Comparison of ENCODE assay signal across 24 cellular contexts in genomic region chr1:180939706-180940094, GRCh38. TPM values are rescaled to one million over a fixed set of nuclear protein-coding genes. Genes with fewer than 3 reads are reported as not detected.
DNase-seq lines count a peak whose midpoint lies in the region; ATAC-seq, FAIRE-seq and TF ChIP-seq lines count a peak whose summit lies in the region.
"Had no signal": no experiment of that assay in that cellular context is flagged by ENCODE, and none has a peak within 500 bp of the region (broad histone marks: within the 10 kb centered on the region; RNA-seq: fewer than 3 reads in every experiment).

No MANE protein-coding gene starts in this region.

- H3K27me3 ChIP-seq in BLaER1, result no peaks in the 10 kb centered on the region
- H3K27me3 ChIP-seq in DND-41 (ENCODE audit: insufficient read depth, low read length, poor library complexity), result no peaks in the 10 kb centered on the region
- peaks cover 3 to 4% of the 10 kb centered on the region in 2 experiments; a peak in 1 of 5 replicates for H3K27me3 ChIP-seq in K562 (ENCODE audit: control insufficient read depth in 2 of 2, insufficient read depth in 2 of 2, low read length in 2 of 2)
- no peaks in the 10 kb centered on the region for H3K27me3 ChIP-seq in uterus
- H3K27me3 ChIP-seq: BE2C, MG63, SJCRH30 had no signal

- H3K79me2 ChIP-seq in DND-41 (ENCODE audit: insufficient read depth, low read length) (no peaks in the 10 kb centered on the region), K562 (ENCODE audit: control insufficient read depth, insufficient read depth, low read length) (no peaks in the 10 kb centered on the region)

- H3K27ac Mint-ChIP-seq in neural crest cell (ENCODE audit: unreplicated experiment), result no peak overlapping the region
- H3K27ac Mint-ChIP-seq: CD4-positive, CD25-positive, alpha-beta regulatory T cell had no signal

- 0 out of 2 replicates have a peak overlapping the region, but pooled peaks have one; percentile 2 for H3K27ac ChIP-seq in BLaER1
- no peak overlapping the region for H3K27ac ChIP-seq in DND-41 (ENCODE audit: low read length)
- no peak overlapping the region for H3K27ac ChIP-seq in K562 (ENCODE audit: extremely low read depth, low read depth, low read length)
- H3K27ac ChIP-seq in uterus, result no peak overlapping the region
- H3K27ac ChIP-seq: 22Rv1, SJCRH30 had no signal

- H3K9me3 Mint-ChIP-seq in neural crest cell, result no peaks in the 10 kb centered on the region

- no peak overlapping the region for H3K9ac ChIP-seq in BLaER1
- no peak overlapping the region for H3K9ac ChIP-seq in DND-41 (ENCODE audit: low read depth, low read length)
- no peak overlapping the region for H3K9ac ChIP-seq in K562 (ENCODE audit: insufficient read depth in 1 of 2, low read depth in 2 of 2, low read length in 2 of 2)

- no peaks in the 10 kb centered on the region for H3K36me3 Mint-ChIP-seq in neural crest cell (ENCODE audit: low read depth)

- WGBS in K562 (ENCODE audit: insufficient coverage, low coverage, missing lambda C conversion rate), result 7% methylated on average over 3 of the region's 3 CpGs

- TF ChIP-seq POLR2A in K562 (conservative IDR thresholded peaks at IDR 0.05) (no peak), uterus (IDR thresholded peaks at IDR 0.05) (no peak)

- H3K9me3 ChIP-seq in BLaER1 (no peaks in the 10 kb centered on the region), DND-41 (ENCODE audit: insufficient read depth, low read length, severe bottlenecking) (no peaks in the 10 kb centered on the region), K562 (replicated peaks; ENCODE audit: control insufficient read depth, insufficient read depth, low read depth, low read length) (no peaks in the 10 kb centered on the region), uterus (no peaks in the 10 kb centered on the region)
- H3K9me3 ChIP-seq: BE2C, MG63, SJCRH30 had no signal

- TF ChIP-seq RAD21 in K562 (CRISPR knock-in tag; conservative IDR thresholded peaks at IDR 0.05 in 1 of 2, IDR thresholded peaks at IDR 0.05 in 1 of 2), result no peak

- no peaks in the 10 kb centered on the region for H3K27me3 Mint-ChIP-seq in neural crest cell (ENCODE audit: low read depth)

- DNase-seq in DND-41 (peak; percentile 32), K562 (ENCODE audit: extremely low read depth in 1 of 4, low spot score in 3 of 4) (no peak), neural crest cell (ENCODE audit: low read depth, low spot score) (no peak), uterus (no peak), ACHN (no peak), germinal center (ENCODE audit: low spot score) (no peak)
- DNase-seq: BE2C; CD4-positive, CD25-positive, alpha-beta regulatory T cell; KBM-7; MG63; NCI-H1694; NCI-H2081; NCI-H2227 treated with DMSO at 0.1 percent for 48 hours; NCI-H510A; NCI-H748 treated with DMSO at 0.1 percent for 48 hours; SJCRH30 had no signal

- H4K20me1 ChIP-seq in BLaER1, result no peaks in the 10 kb centered on the region
- no peaks in the 10 kb centered on the region for H4K20me1 ChIP-seq in DND-41 (ENCODE audit: insufficient read depth, low read length)
- H4K20me1 ChIP-seq in K562 (replicated peaks; ENCODE audit: control insufficient read depth, insufficient read depth, low read length), result no peaks in the 10 kb centered on the region

- H3K36me3 ChIP-seq in BLaER1, result 0 out of 2 replicates have a peak, but pooled peaks cover 3% of the 10 kb centered on the region
- peaks cover 4% of the 10 kb centered on the region; the same call in 1 of the 2 replicates for H3K36me3 ChIP-seq in DND-41 (ENCODE audit: insufficient read depth, low read length)
- no peaks in the 10 kb centered on the region for H3K36me3 ChIP-seq in K562 (ENCODE audit: control insufficient read depth, insufficient read depth, low read length)
- H3K36me3 ChIP-seq in uterus, result no peaks in the 10 kb centered on the region

- TF ChIP-seq CTCF in DND-41 (IDR thresholded peaks at IDR 0.05; ENCODE audit: borderline replicate concordance, extremely low read depth, low read length, poor library complexity, severe bottlenecking) (no peak), K562 (IDR thresholded peaks at IDR 0.05 in 2 of 3, conservative IDR thresholded peaks at IDR 0.05 in 1 of 3; ENCODE audit: insufficient read depth in 2 of 3, low read depth in 1 of 3, low read length in 3 of 3) (no peak), neural crest cell (conservative IDR thresholded peaks at IDR 0.05) (no peak), uterus (IDR thresholded peaks at IDR 0.05) (no peak)

- H2AFZ ChIP-seq in DND-41 (ENCODE audit: low read depth, low read length) (no peak overlapping the region), K562 (ENCODE audit: low read depth, low read length) (no peak overlapping the region)

- H3K4me2 ChIP-seq in BLaER1, result peak overlapping the region; percentile 92
- no peak overlapping the region for H3K4me2 ChIP-seq in DND-41 (ENCODE audit: insufficient read depth, low read length)
- H3K4me2 ChIP-seq in K562 (ENCODE audit: insufficient read depth, low read length), result no peak overlapping the region

- H3K4me3 Mint-ChIP-seq in neural crest cell, result peak overlapping the region; percentile 33
- H3K4me3 Mint-ChIP-seq: CD4-positive, CD25-positive, alpha-beta regulatory T cell had no signal

- in situ Hi-C loops in K562 (cut with MboI) (no loop called here), ACHN (cut with HindIII; ENCODE audit: low pct_ligation_motif_present, low pct_unique_long_range_greater_than_20kb, low sequenced_read_pairs) (no loop called here)

- no peak for TF ChIP-seq EP300 in K562 (IDR thresholded peaks at IDR 0.05; ENCODE audit: low read length)

- H3K4me1 ChIP-seq in BLaER1 (peaks cover 73% of the 10 kb centered on the region), DND-41 (ENCODE audit: insufficient read depth, low read length) (peaks cover 24% of the 10 kb centered on the region), K562 (replicated peaks in 1 of 2; ENCODE audit: control insufficient read depth in 2 of 2, insufficient read depth in 2 of 2, low read length in 2 of 2) (peaks cover 3 to 38% of the 10 kb centered on the region in 2 experiments; a peak in 3 of 5 replicates), uterus (no peaks in the 10 kb centered on the region)
- H3K4me1 ChIP-seq: BE2C, SJCRH30 had no signal

- FAIRE-seq in K562 (lab: Jason Lieb, UNC), result no peak
- FAIRE-seq: GM19239, H54, HTR-8/SVneo had no signal

- H3K4me3 ChIP-seq in BLaER1 (no peak overlapping the region), DND-41 (ENCODE audit: low read depth in 1 of 2, low read length in 2 of 2) (no peak overlapping the region), K562 (no peak overlapping the region), uterus (no peak overlapping the region)
- H3K4me3 ChIP-seq: MG63, SJCRH30 had no signal

- POLR2A ChIA-PET in K562 (lab: Yijun Ruan, JAX), result interaction anchor here (0.6 to 0.9 kb wide), 2 partner anchors 27 to 94 kb away, joined by 3 to 4 read pairs; no protein-coding TSS in a partner anchor

- BruUV-seq in K562 (replicated peaks; lab: Mats Ljungman, UMichigan), result no TSS peak

- ATAC-seq in DND-41 (ENCODE audit: insufficient read depth, low read depth), result peak; percentile 24; the same call in 1 of the 3 replicates
- ATAC-seq in K562, result no peak
- no peak for ATAC-seq in GM19455 (IDR thresholded peaks at IDR 0.05; ENCODE audit: unreplicated experiment)
- ATAC-seq: Right ventricle myocardium inferior, SK-N-SH treated with all-trans-retinoic acid at 6 μM for 48 hours had no signal

- peaks cover under 1% of the 10 kb centered on the region for H3K4me1 Mint-ChIP-seq in neural crest cell
- H3K4me1 Mint-ChIP-seq: CD4-positive, CD25-positive, alpha-beta regulatory T cell had no signal

- intact Hi-C loops in K562 (cut with micrococcal nuclease), result no loop called here
- intact Hi-C loops in uterus (cut with DNase I; ENCODE audit: low total_unique reads), result no loop called here

- CTCF ChIA-PET in K562 (lab: Yijun Ruan, JAX; ENCODE audit: low intra/inter-chr PET ratio), result no interaction called here

- no peaks in the 10 kb centered on the region for H3K9me1 ChIP-seq in K562 (ENCODE audit: control insufficient read depth, insufficient read depth, low read length)

TF ChIP-seq in K562, 482 proteins besides CTCF, POLR2A, EP300 and RAD21 (continues in another document):
- TF ChIP-seq KAT7 (CRISPR knock-in tag; IDR thresholded peaks at IDR 0.05; ENCODE audit: borderline replicate concordance), result no peak

RNA-seq across cellular contexts. Expression of gene KIAA1614, which starts 27.0 kb away (rescaled TPM):
- total RNA-seq in K562 (2011; cell fraction: chromatin; rRNA removed; ENCODE audit: low replicate concordance), result 0.35 and 0.56 TPM in 2 replicates
- total RNA-seq in K562 (2011; cell fraction: nucleolus; rRNA removed), result 0.17 and 0.39 TPM in 2 replicates
- 0.15 and 0.37 TPM in 2 replicates for total RNA-seq in K562 (2011; cell fraction: nucleoplasm; rRNA removed)
- total RNA-seq in K562 (2014; rRNA removed) (0.29 and 1.1 TPM in 2 replicates), K562 (2014; rRNA removed; fragmentation: Illumina TruSeq; extraction: Trizol) (0.03 and 0.04 TPM in 2 replicates), K562 (2015; rRNA removed; fragmentation: Illumina TruSeq; extraction: Trizol) (0.14 and 0.57 TPM in 2 replicates), K562 (2021) (0.16 and 0.36 TPM in 2 replicates), neural crest cell (2.1 and 3.2 TPM in 2 replicates), uterus (10 to 100 TPM in 2 of 4 donors, 1 to 10 TPM in 2; 1.0 to 17.1 (median 6.6) TPM)
- polyA plus RNA-seq in K562 (2011; rRNA removed) (0.01 and 0.11 TPM in 2 replicates), K562 (2014; fragmentation: Illumina TruSeq; extraction: Trizol) (0.07 and 0.15 TPM in 2 replicates), K562 (2014; fragmentation: Nextera tagmentation; extraction: Ambion mirVana) (under 1 TPM in 1 of 2 experiments, not detected in 1; 0.18 TPM), K562 (2014; rRNA removed) (0.17 and 0.36 TPM in 2 replicates)
- polyA plus RNA-seq in K562 (2011; cell fraction: cytosol; rRNA removed), result 0.01 and 0.03 TPM in 2 replicates
- polyA plus RNA-seq in K562 (2011; cell fraction: nucleus; rRNA removed), result 0.13 and 0.20 TPM in 2 replicates
- 0.51 and 0.85 TPM in 2 replicates for polyA plus RNA-seq in K562 (2012)
- 0.04 and 0.06 TPM in 2 replicates for polyA minus RNA-seq in K562 (2011; rRNA and poly(A)+ RNA removed)
- polyA minus RNA-seq in K562 (2011; cell fraction: cytosol; rRNA and poly(A)+ RNA removed), result not detected in 2 replicates
- 0.11 and 0.13 TPM in 2 replicates for polyA minus RNA-seq in K562 (2011; cell fraction: nucleus; rRNA and poly(A)+ RNA removed)
